In genomic region chr1:8274396-8274795, GRCh38 we compare ENCODE assay signal across 17 cellular contexts.
"Had no signal": no experiment of that assay in that cellular context is flagged by ENCODE, and none has a peak within 500 bp of the region (broad histone marks: within the 10 kb centered on the region; RNA-seq: fewer than 3 reads in every experiment).

No MANE protein-coding gene starts in this region.

- H3K27ac ChIP-seq: esophagus squamous epithelium, foreskin keratinocyte, right atrium auricular region had no signal

- H3K36me3 Mint-ChIP-seq: activated naive CD8-positive, alpha-beta T cell treated with anti-CD3 and anti-CD28 coated beads for 36 hours; stimulated activated naive B cell treated with anti-CD40 and anti-IgM and Interleukin-4, amounts not matched to agents 10 μg/mL and 1 μg/mL and 100 μg/mL, for 72 hours had no signal

- FAIRE-seq: bronchial epithelial cell had no signal

- DNase-seq: activated CD4-positive, alpha-beta T cell treated with anti-CD3 and anti-CD28 coated beads for 1 hour; activated CD4-positive, alpha-beta T cell treated with anti-CD3 and anti-CD28 coated beads, Interleukin-2, amount 50 U/mL, for 48 hours; activated CD8-positive, alpha-beta memory T cell treated with anti-CD3 and anti-CD28 coated beads, Interleukin-2, amount 10 ng/mL, durations not matched to agents 7 days and 5 days; activated gamma-delta T cell; activated naive CD8-positive, alpha-beta T cell treated with anti-CD3 and anti-CD28 coated beads for 36 hours; activated T-cell treated with anti-CD3 and anti-CD28 coated beads, Interleukin-2, amount 50 U/mL, for 4 hours; anterior cingulate cortex; esophagus squamous epithelium; foreskin keratinocyte; left cardiac atrium; stimulated activated CD4-positive, alpha-beta T cell treated with anti-CD3 and anti-CD28 coated beads, Interleukin-2, amount 100 ng/mL, for 24 hours; stimulated activated naive B cell treated with anti-CD40 and anti-IgM and Interleukin-4, amounts not matched to agents 10 μg/mL and 1 μg/mL and 100 μg/mL, for 72 hours; trophoblast cell had no signal

- H3K27me3 ChIP-seq: esophagus squamous epithelium, foreskin keratinocyte, right atrium auricular region had no signal

- H3K9me3 Mint-ChIP-seq: activated naive CD8-positive, alpha-beta T cell treated with anti-CD3 and anti-CD28 coated beads for 36 hours; activated T-cell treated with anti-CD3 and anti-CD28 coated beads, Interleukin-2, amount 50 U/mL, for 4 hours had no signal

- H3K36me3 ChIP-seq: esophagus squamous epithelium, right atrium auricular region had no signal

- H3K27ac Mint-ChIP-seq: activated CD8-positive, alpha-beta memory T cell treated with anti-CD3 and anti-CD28 coated beads, Interleukin-2, amount 10 ng/mL, durations not matched to agents 7 days and 5 days; activated naive CD8-positive, alpha-beta T cell treated with anti-CD3 and anti-CD28 coated beads for 36 hours; stimulated activated naive B cell treated with anti-CD40 and anti-IgM and Interleukin-4, amounts not matched to agents 10 μg/mL and 1 μg/mL and 100 μg/mL, for 72 hours; T-helper 2 cell treated with Interferon-gamma antibody and Interleukin-4, amounts not matched to agents 5 μg/mL and 100 μg/mL, for 36 hours had no signal

- H3K4me1 Mint-ChIP-seq: activated naive CD8-positive, alpha-beta T cell treated with anti-CD3 and anti-CD28 coated beads for 36 hours had no signal

- H3K4me1 ChIP-seq: esophagus squamous epithelium, foreskin keratinocyte, right atrium auricular region had no signal

- H3K9me3 ChIP-seq: esophagus squamous epithelium, right atrium auricular region had no signal

- H3K4me2 ChIP-seq: smooth muscle cell had no signal

- H3K4me3 ChIP-seq: esophagus squamous epithelium, right atrium auricular region, smooth muscle cell had no signal

- H3K4me3 Mint-ChIP-seq: activated CD8-positive, alpha-beta memory T cell treated with anti-CD3 and anti-CD28 coated beads, Interleukin-2, amount 10 ng/mL, durations not matched to agents 7 days and 5 days; activated naive CD8-positive, alpha-beta T cell treated with anti-CD3 and anti-CD28 coated beads for 36 hours; activated T-cell treated with anti-CD3 and anti-CD28 coated beads, Interleukin-2, amount 50 U/mL, for 4 hours; stimulated activated naive B cell treated with anti-CD40 and anti-IgM and Interleukin-4, amounts not matched to agents 10 μg/mL and 1 μg/mL and 100 μg/mL, for 72 hours; T-helper 2 cell treated with Interferon-gamma antibody and Interleukin-4, amounts not matched to agents 5 μg/mL and 100 μg/mL, for 36 hours had no signal
